6 cellular contexts compared by ENCODE assay signal in the genomic region with DNA sequence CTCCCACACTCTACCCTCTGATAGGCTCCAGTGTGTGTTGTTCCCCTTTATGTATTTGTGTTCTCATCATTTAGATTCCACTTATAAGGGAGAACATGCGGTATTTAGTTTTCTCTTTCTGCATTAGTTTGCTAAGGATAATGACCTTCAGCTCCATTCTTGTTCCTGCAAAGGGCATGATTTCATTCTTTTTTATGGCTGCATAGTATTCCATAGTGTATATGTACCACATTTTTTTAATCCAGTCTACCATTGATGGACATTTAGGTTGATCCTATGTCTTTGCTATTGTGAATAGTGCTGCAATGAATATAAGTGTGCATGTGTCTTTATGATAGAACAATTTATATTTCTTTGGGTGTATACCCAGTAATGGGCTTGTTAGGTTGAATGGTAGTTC. TPM values are rescaled to one million over a fixed set of nuclear protein-coding genes. Genes with fewer than 3 reads are reported as not detected.
"Had no signal": no experiment of that assay in that cellular context is flagged by ENCODE, and none has a peak within 500 bp of the region (broad histone marks: within the 10 kb centered on the region; RNA-seq: fewer than 3 reads in every experiment).

No MANE protein-coding gene starts in this region.

RNA-seq across cellular contexts. Expression of a gene that starts 11.1 kb away (rescaled TPM):
- total RNA-seq: activated CD8-positive, alpha-beta memory T cell treated with anti-CD3 and anti-CD28 coated beads, Interleukin-2, amount 10 ng/mL, durations not matched to agents 7 days and 5 days; activated naive CD4-positive, alpha-beta T cell treated with anti-CD3 and anti-CD28 coated beads for 36 hours; aorta; MCF 10A; PC-3; SJSA1 had no signal
- polyA plus RNA-seq: aorta had no signal

RNA-seq across cellular contexts. Expression of a gene that starts 42.7 kb away (rescaled TPM):
- total RNA-seq: MCF 10A, PC-3, SJSA1 had no signal
- polyA plus RNA-seq: aorta had no signal

RNA-seq across cellular contexts. Expression of a gene that starts 52.4 kb away (rescaled TPM):
- total RNA-seq: MCF 10A, PC-3 had no signal
- polyA plus RNA-seq: aorta had no signal
